Comparison of ENCODE assay signal across 15 cellular contexts in genomic region chr14:24224618-24225071, GRCh38. TPM values are rescaled to one million over a fixed set of nuclear protein-coding genes. Genes with fewer than 3 reads are reported as not detected.
DNase-seq lines count a peak whose midpoint lies in the region; ATAC-seq, FAIRE-seq and TF ChIP-seq lines count a peak whose summit lies in the region.
"Had no signal": no experiment of that assay in that cellular context is flagged by ENCODE, and none has a peak within 500 bp of the region (broad histone marks: within the 10 kb centered on the region; RNA-seq: fewer than 3 reads in every experiment).

No MANE protein-coding gene starts in this region.

- no peak overlapping the region for H3K27ac ChIP-seq in CD4-positive, alpha-beta T cell (ENCODE audit: low read depth, low read length)
- H3K27ac ChIP-seq in IMR-90 (ENCODE audit: insufficient read depth, low read length) (peak overlapping the region; percentile 44), testis (no peak overlapping the region)
- H3K27ac ChIP-seq: hepatocyte had no signal

- in situ Hi-C loops in IMR-90 (cut with MboI; ENCODE audit: low sequenced_read_pairs) = no loop called here

- WGBS in IMR-90 (ENCODE audit: extremely low coverage in 2 of 2, insufficient read length in 1 of 2), 2 experiments = 53% methylated on average over 4 of the region's 7 CpGs; no CpG with 5 or more reads in 1 of the 2 experiments
- 91 to 92% methylated on average over 7 of the region's 7 CpGs for WGBS in testis, 2 donors

- peak overlapping the region; percentile 53; the same call in 1 of the 2 replicates for H3K4ac ChIP-seq in IMR-90 (ENCODE audit: low read depth, low read length)

- peak overlapping the region; percentile 20; the same call in 1 of the 2 replicates for H3K4me2 ChIP-seq in IMR-90 (ENCODE audit: low read depth, low read length)
- H3K4me2 ChIP-seq: hepatocyte had no signal

- H2BK15ac ChIP-seq in IMR-90 (ENCODE audit: low read depth, low read length) = no peak overlapping the region

- peaks cover 19% of the 10 kb centered on the region for H3K4me1 Mint-ChIP-seq in CD4-positive, alpha-beta T cell (ENCODE audit: low read depth)
- peaks cover 21% of the 10 kb centered on the region for H3K4me1 Mint-ChIP-seq in central memory CD8-positive, alpha-beta T cell
- H3K4me1 Mint-ChIP-seq: mesothelial cell of epicardium had no signal

- H3K14ac ChIP-seq in IMR-90 (replicated peaks; ENCODE audit: low read depth, low read length) = no peak overlapping the region

- peak overlapping the region; percentile 73 for H2BK5ac ChIP-seq in IMR-90 (ENCODE audit: low read depth, low read length, poor library complexity, severe bottlenecking)

- H3K9me1 ChIP-seq in IMR-90 (ENCODE audit: insufficient read depth, low read length) = peaks cover 3% of the 10 kb centered on the region; the same call in 1 of the 2 replicates

- peak overlapping the region; percentile 52; the same call in 1 of the 2 replicates for H3K18ac ChIP-seq in IMR-90 (ENCODE audit: low read depth, low read length)

- peak overlapping the region; percentile 5 for H3K27ac Mint-ChIP-seq in CD4-positive, alpha-beta T cell
- H3K27ac Mint-ChIP-seq in central memory CD8-positive, alpha-beta T cell (ENCODE audit: low read depth) = peak overlapping the region; percentile 62
- H3K27ac Mint-ChIP-seq: mesothelial cell of epicardium had no signal

- H4K91ac ChIP-seq in IMR-90 (ENCODE audit: insufficient read depth, low read depth, low read length) = 0 out of 2 replicates have a peak overlapping the region, but pooled peaks have one; percentile 4

- no peak overlapping the region for H3K4me3 Mint-ChIP-seq in CD4-positive, alpha-beta T cell
- no peak overlapping the region for H3K4me3 Mint-ChIP-seq in central memory CD8-positive, alpha-beta T cell
- H3K4me3 Mint-ChIP-seq: CD14-positive monocyte, mesothelial cell of epicardium had no signal

- peak overlapping the region in 1 of 2 experiments; percentile 6; a peak in 1 of 4 replicates for H4K8ac ChIP-seq in IMR-90 (ENCODE audit: low read depth in 2 of 2, low read length in 2 of 2)

- H3K4me3 ChIP-seq in IMR-90 (ENCODE audit: insufficient read depth, low read depth, low read length) (no peak overlapping the region), testis (no peak overlapping the region)
- H3K4me3 ChIP-seq: hepatocyte, upper lobe of left lung had no signal

- H4K20me1 ChIP-seq in IMR-90 (ENCODE audit: insufficient read depth, low read length) = no peaks in the 10 kb centered on the region; the same call in 1 of the 2 replicates

- intact Hi-C loops in CD4-positive, alpha-beta T cell (cut with DNase I, micrococcal nuclease) = no loop called here
- intact Hi-C loops in IMR-90 (cut with micrococcal nuclease) (no loop called here), testis (cut with DNase I; ENCODE audit: low total_unique reads) (no loop called here)

- ATAC-seq in CD4-positive, alpha-beta T cell (ENCODE audit: poor library complexity) = no peak
- peak; percentile 83 for ATAC-seq in IMR-90 (ENCODE audit: low read depth)
- ATAC-seq in central memory CD8-positive, alpha-beta T cell (replicated peaks; ENCODE audit: extremely low read depth, poor library complexity, severe bottlenecking) = no peak
- ATAC-seq in HG03280 (IDR thresholded peaks at IDR 0.05; ENCODE audit: unreplicated experiment) = no peak
- ATAC-seq in GM19328 (IDR thresholded peaks at IDR 0.05; ENCODE audit: unreplicated experiment) = no peak

- TF ChIP-seq RAD21 in IMR-90 (IDR thresholded peaks at IDR 0.05; ENCODE audit: low read length) = no peak

- H3K36me3 ChIP-seq in IMR-90 (ENCODE audit: control insufficient read depth, insufficient read depth, low read length) = peaks cover 6% of the 10 kb centered on the region; the same call in 1 of the 2 replicates
- H3K36me3 ChIP-seq in testis (ENCODE audit: low read depth, missing control alignments) = no peaks in the 10 kb centered on the region

- dilution Hi-C loops in IMR-90 (cut with HindIII; ENCODE audit: low sequenced_read_pairs, unreplicated experiment) = no loop called here

- H2BK20ac ChIP-seq in IMR-90 (ENCODE audit: low read depth, low read length) = no peak overlapping the region

- no peaks in the 10 kb centered on the region for H3K9me3 Mint-ChIP-seq in CD4-positive, alpha-beta T cell
- H3K9me3 Mint-ChIP-seq in central memory CD8-positive, alpha-beta T cell = no peaks in the 10 kb centered on the region
- H3K9me3 Mint-ChIP-seq: CD14-positive monocyte, mesothelial cell of epicardium had no signal

- peaks cover 28% of the 10 kb centered on the region for H3K36me3 Mint-ChIP-seq in CD4-positive, alpha-beta T cell (ENCODE audit: low read depth)
- H3K36me3 Mint-ChIP-seq in central memory CD8-positive, alpha-beta T cell (ENCODE audit: insufficient read depth) = peaks cover 16% of the 10 kb centered on the region

- CTCF ChIA-PET in CD4-positive, alpha-beta T cell (lab: Charles Lee) = no interaction called here
- CTCF ChIA-PET in IMR-90 (lab: Yijun Ruan, JAX) = no interaction called here

- peaks cover 9 to 51% of the 10 kb centered on the region in 2 experiments for H3K79me1 ChIP-seq in IMR-90 (ENCODE audit: low read depth in 1 of 2, low read length in 2 of 2)

- no peak overlapping the region for H3K56ac ChIP-seq in IMR-90 (ENCODE audit: extremely low read depth, insufficient read depth, low read length)

- peaks cover 4% of the 10 kb centered on the region for H3K4me1 ChIP-seq in IMR-90 (ENCODE audit: control insufficient read depth, insufficient read depth, low read length)
- H3K4me1 ChIP-seq in testis = no peaks in the 10 kb centered on the region

- H4K5ac ChIP-seq in IMR-90 (ENCODE audit: low read depth, low read length) = peak overlapping the region; percentile 12; the same call in 1 of the 2 replicates

- H2BK120ac ChIP-seq in IMR-90 (ENCODE audit: low read depth, low read length) = peak overlapping the region; percentile 18; the same call in 1 of the 2 replicates

- H3K27me3 ChIP-seq in CD4-positive, alpha-beta T cell (ENCODE audit: control insufficient read depth, insufficient read depth, low read length) = no peaks in the 10 kb centered on the region
- H3K27me3 ChIP-seq in IMR-90 (ENCODE audit: control insufficient read depth, insufficient read depth, low read length) (no peaks in the 10 kb centered on the region), testis (no peaks in the 10 kb centered on the region)
- H3K27me3 ChIP-seq: hepatocyte, upper lobe of left lung had no signal

- no TSS peak for BruUV-seq in IMR-90 (replicated peaks; lab: Mats Ljungman, UMichigan)

- TF ChIP-seq POLR2A in IMR-90 (IDR thresholded peaks at IDR 0.05; ENCODE audit: low read depth, low read length) (no peak), testis (IDR thresholded peaks at IDR 0.05) (no peak), GM12892 (IDR thresholded peaks at IDR 0.05; ENCODE audit: low read depth, low read length) (no peak)

- no peak for FAIRE-seq in GM12892 (lab: Jason Lieb, UNC)
- FAIRE-seq: TTC549 had no signal

- 0 out of 2 replicates have a peak overlapping the region, but pooled peaks have one; percentile 37 for H3K23ac ChIP-seq in IMR-90 (ENCODE audit: low read depth, low read length)

- no peak overlapping the region for H2AK9ac ChIP-seq in IMR-90 (replicated peaks; ENCODE audit: low read depth, low read length, poor library complexity)

- H2AFZ ChIP-seq in IMR-90 (replicated peaks; ENCODE audit: low read length, poor library complexity) = no peak overlapping the region
- H2AFZ ChIP-seq: hepatocyte had no signal

- TF ChIP-seq CTCF in CD4-positive, alpha-beta T cell (IDR thresholded peaks at IDR 0.05) = no peak
- TF ChIP-seq CTCF in IMR-90 (conservative IDR thresholded peaks at IDR 0.05; ENCODE audit: low read depth, low read length) (no peak), testis (IDR thresholded peaks at IDR 0.05) (no peak)

- DNase-seq in CD4-positive, alpha-beta T cell = peak in 1 of 10 experiments; percentile 7
- DNase-seq in IMR-90 (peak; percentile 87), mesenteric fat pad (ENCODE audit: low spot score) (peak; percentile 12), testis (no peak), GM12892 (ENCODE audit: insufficient read length) (no peak)
- no peak for DNase-seq in central memory CD8-positive, alpha-beta T cell (ENCODE audit: low spot score in 2 of 2)
- DNase-seq: KBM-7, retina, upper lobe of left lung had no signal

- H3K27me3 Mint-ChIP-seq in CD4-positive, alpha-beta T cell = no peaks in the 10 kb centered on the region
- no peaks in the 10 kb centered on the region for H3K27me3 Mint-ChIP-seq in central memory CD8-positive, alpha-beta T cell

- POLR2A ChIA-PET in CD4-positive, alpha-beta T cell (lab: Charles Lee) = interaction anchor here (1.1 to 2.0 kb wide), 3 partner anchors 11 to 29 kb away, joined by 4 to 8 read pairs (median 5); partner anchors contain the start of genes CHMP4A, TINF2 and TM9SF1
- POLR2A ChIA-PET in IMR-90 (lab: Charles Lee; ENCODE audit: unreplicated experiment) = no interaction called here

- H3K9ac ChIP-seq in IMR-90 (ENCODE audit: low read depth, low read length) = no peak overlapping the region

- H2AK5ac ChIP-seq in IMR-90 (ENCODE audit: low read depth, low read length) = peak overlapping the region; percentile 12; the same call in 1 of the 2 replicates

- H3K9me3 ChIP-seq in CD4-positive, alpha-beta T cell (ENCODE audit: control insufficient read depth, low read length) = no peaks in the 10 kb centered on the region
- H3K9me3 ChIP-seq in IMR-90 (ENCODE audit: control insufficient read depth, insufficient read depth, low read length) (no peaks in the 10 kb centered on the region), testis (no peaks in the 10 kb centered on the region)
- H3K9me3 ChIP-seq: upper lobe of left lung had no signal

RNA-seq across cellular contexts. Expression of gene NEDD8, which starts 7.5 kb away (rescaled TPM):
- total RNA-seq in CD4-positive, alpha-beta T cell = 10 to 100 TPM; 42.0 to 43.5 TPM
- total RNA-seq in IMR-90 (2012; rRNA removed) (167 and 224 TPM in 2 replicates), mesenteric fat pad (169 TPM), testis (100 to 1,000 TPM in 1 of 2 donors, 10 to 100 TPM in 1; 94.6 to 110 TPM)
- polyA plus RNA-seq in IMR-90 (2012; rRNA removed) (375 and 393 TPM in 2 replicates), testis (ENCODE audit: insufficient read depth, low read depth, low replicate concordance) (180 TPM)
- 171 and 190 TPM in 2 replicates for polyA plus RNA-seq in IMR-90 (2012; cell fraction: cytosol; rRNA removed)
- polyA plus RNA-seq in IMR-90 (2012; cell fraction: nucleus; rRNA removed; ENCODE audit: low replicate concordance) = 17.8 and 126 TPM in 2 replicates
- 297 TPM for polyA plus RNA-seq in GM12892 (2012; ENCODE audit: missing spikeins)

RNA-seq across cellular contexts. Expression of gene GMPR2, which starts 8.1 kb away (rescaled TPM):
- 10 to 100 TPM; 22.2 to 24.8 TPM for total RNA-seq in CD4-positive, alpha-beta T cell
- total RNA-seq in IMR-90 (2012; rRNA removed) (56.1 and 92.5 TPM in 2 replicates), mesenteric fat pad (46.5 TPM), testis (10 to 100 TPM; 30.0 to 42.2 TPM)
- polyA plus RNA-seq in IMR-90 (2012; rRNA removed) (63.7 and 65.7 TPM in 2 replicates), testis (ENCODE audit: insufficient read depth, low read depth, low replicate concordance) (49.9 TPM)
- polyA plus RNA-seq in IMR-90 (2012; cell fraction: cytosol; rRNA removed) = 38.5 and 42.9 TPM in 2 replicates
- 50.8 and 70.1 TPM in 2 replicates for polyA plus RNA-seq in IMR-90 (2012; cell fraction: nucleus; rRNA removed; ENCODE audit: low replicate concordance)
- 60.0 TPM for polyA plus RNA-seq in GM12892 (2012; ENCODE audit: missing spikeins)

RNA-seq across cellular contexts. Expression of gene MDP1, which starts 8.8 kb away (rescaled TPM):
- total RNA-seq in CD4-positive, alpha-beta T cell = 1 to 10 TPM; 3.2 to 3.7 TPM
- total RNA-seq in IMR-90 (2012; rRNA removed) = 15.1 and 16.7 TPM in 2 replicates
- 16.7 and 17.8 TPM in 2 replicates for polyA plus RNA-seq in IMR-90 (2012; rRNA removed)
- 19.9 and 29.9 TPM in 2 replicates for polyA plus RNA-seq in IMR-90 (2012; cell fraction: cytosol; rRNA removed)
- polyA plus RNA-seq in IMR-90 (2012; cell fraction: nucleus; rRNA removed; ENCODE audit: low replicate concordance) = 20.3 and 21.5 TPM in 2 replicates
- 10.3 TPM for total RNA-seq in mesenteric fat pad
- total RNA-seq in testis = 10 to 100 TPM; 17.3 to 19.5 TPM
- polyA plus RNA-seq in testis (ENCODE audit: insufficient read depth, low read depth, low replicate concordance) = 20.1 TPM
- polyA plus RNA-seq in GM12892 (2012; ENCODE audit: missing spikeins) = 16.0 TPM

RNA-seq across cellular contexts. Expression of gene CHMP4A, which starts 11.4 kb away (rescaled TPM):
- 10 to 100 TPM; 73.4 to 80.1 TPM for total RNA-seq in CD4-positive, alpha-beta T cell
- total RNA-seq in IMR-90 (2012; rRNA removed) = 22.0 and 31.7 TPM in 2 replicates
- polyA plus RNA-seq in IMR-90 (2012; rRNA removed) = 63.8 and 66.4 TPM in 2 replicates
- 18.2 and 69.1 TPM in 2 replicates for polyA plus RNA-seq in IMR-90 (2012; cell fraction: cytosol; rRNA removed)
- polyA plus RNA-seq in IMR-90 (2012; cell fraction: nucleus; rRNA removed; ENCODE audit: low replicate concordance) = 6.1 and 32.8 TPM in 2 replicates
- total RNA-seq in mesenteric fat pad = 58.7 TPM
- total RNA-seq in testis = 100 to 1,000 TPM in 1 of 2 donors, 10 to 100 TPM in 1; 52.9 to 111 TPM
- 56.3 TPM for polyA plus RNA-seq in testis (ENCODE audit: insufficient read depth, low read depth, low replicate concordance)
- 101 TPM for polyA plus RNA-seq in GM12892 (2012; ENCODE audit: missing spikeins)

RNA-seq across cellular contexts. Expression of gene TINF2, which starts 17.8 kb away (rescaled TPM):
- 100 to 1,000 TPM; 110 to 113 TPM for total RNA-seq in CD4-positive, alpha-beta T cell
- total RNA-seq in IMR-90 (2012; rRNA removed) (21.1 and 26.9 TPM in 2 replicates), mesenteric fat pad (73.3 TPM), testis (10 to 100 TPM; 27.5 to 32.1 TPM)
- polyA plus RNA-seq in IMR-90 (2012; rRNA removed) (30.0 and 33.0 TPM in 2 replicates), testis (ENCODE audit: insufficient read depth, low read depth, low replicate concordance) (45.6 TPM)
- 18.0 and 22.6 TPM in 2 replicates for polyA plus RNA-seq in IMR-90 (2012; cell fraction: cytosol; rRNA removed)
- 25.3 and 36.7 TPM in 2 replicates for polyA plus RNA-seq in IMR-90 (2012; cell fraction: nucleus; rRNA removed; ENCODE audit: low replicate concordance)
- 38.1 TPM for polyA plus RNA-seq in GM12892 (2012; ENCODE audit: missing spikeins)

Comparison
In these comparisons a context has a peak if more than half of its experiments do, and no peak if none do; other contexts are left out.
1. DNase-seq: peak in IMR-90 (single experiment) and mesenteric fat pad (single experiment); none in central memory CD8-positive, alpha-beta T cell (0 of 2), testis (single experiment) and GM12892 (single experiment).